ENCODE assay signal across 9 cellular contexts in the genomic region with DNA sequence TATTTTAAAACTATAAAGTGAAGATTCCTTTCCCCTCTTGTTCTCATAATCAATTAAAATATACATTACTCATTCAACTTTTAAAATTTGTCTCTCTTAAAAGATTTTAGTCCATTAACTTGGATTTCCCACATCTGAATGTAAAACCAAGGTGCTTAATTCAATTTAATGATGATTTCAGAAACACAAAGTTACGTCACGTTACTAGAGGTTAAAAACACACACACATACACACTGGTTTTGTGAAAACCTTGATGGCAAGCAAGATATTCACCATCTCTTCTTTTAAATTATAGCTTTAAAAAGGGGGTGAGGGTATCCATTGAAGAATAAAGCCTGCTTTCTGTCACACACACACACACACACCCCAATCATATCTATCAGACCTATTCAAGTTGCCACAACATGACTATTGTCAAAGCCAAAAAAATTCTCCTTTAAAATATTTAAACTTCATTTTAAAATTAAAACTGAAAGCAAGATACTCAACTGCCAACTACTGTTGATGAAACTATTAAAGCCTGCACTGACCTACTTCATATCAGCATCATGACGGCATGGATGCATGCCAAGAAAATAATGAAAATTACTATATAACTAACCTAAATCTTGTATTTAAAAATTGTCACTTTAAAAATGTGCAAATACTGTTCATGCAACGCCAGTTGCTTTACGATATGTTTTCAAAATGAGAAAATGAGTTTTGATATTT. TPM values are rescaled to one million over a fixed set of nuclear protein-coding genes. Genes with fewer than 3 reads are reported as not detected.
DNase-seq lines count a peak whose midpoint lies in the region; ATAC-seq and TF ChIP-seq lines count a peak whose summit lies in the region.
"Had no signal": no experiment of that assay in that cellular context is flagged by ENCODE, and none has a peak within 500 bp of the region (broad histone marks: within the 10 kb centered on the region; RNA-seq: fewer than 3 reads in every experiment).

No MANE protein-coding gene starts in this region.

- in situ Hi-C loops in Panc1 (cut with HindIII; ENCODE audit: low pct_unique_long_range_greater_than_20kb, low sequenced_read_pairs) = no loop called here

- H3K27me3 ChIP-seq in Panc1 (ENCODE audit: control insufficient read depth, insufficient read depth, low read length) = no peaks in the 10 kb centered on the region

- ATAC-seq in Panc1 = no peak
- no peak for ATAC-seq in HG02870 (IDR thresholded peaks at IDR 0.05; ENCODE audit: unreplicated experiment)

- H3K4me3 ChIP-seq in Panc1 (ENCODE audit: low read depth in 2 of 2, low read length in 2 of 2) (peak overlapping the region; percentile 58 to 87), skeletal muscle cell (ENCODE audit: low read depth, low read length) (peak overlapping the region; percentile 75)

- no peaks in the 10 kb centered on the region for H3K9me3 ChIP-seq in Panc1 (ENCODE audit: control insufficient read depth, insufficient read depth, low read depth, low read length)

- peaks cover 17% of the 10 kb centered on the region for H3K4me1 ChIP-seq in Panc1 (ENCODE audit: control insufficient read depth, insufficient read depth, low read length)

- DNase-seq in NCI-H446 treated with DMSO at 0.1 percent for 48 hours (lab: John Stamatoyannopoulos, UW) = peak; percentile 0
- DNase-seq in NCI-H446 (lab: John Stamatoyannopoulos, UW) = no peak
- DNase-seq in Panc1 (ENCODE audit: low read depth, low spot score) = no peak
- no peak for DNase-seq in epithelial cell of prostate (ENCODE audit: low read depth, low spot score)
- DNase-seq in skeletal muscle cell (ENCODE audit: low read depth) = no peak
- no peak for DNase-seq in HT-29 (ENCODE audit: low spot score)
- DNase-seq in NCI-H1694 (lab: John Stamatoyannopoulos, UW) = no peak
- DNase-seq: AML-193 had no signal

- peak overlapping the region; percentile 45 for H3K27ac ChIP-seq in Panc1 (ENCODE audit: low read length)
- peak overlapping the region; percentile 90 for H3K27ac ChIP-seq in epithelial cell of prostate

- H3K36me3 ChIP-seq in Panc1 (ENCODE audit: control insufficient read depth, insufficient read depth, low read length) = no peaks in the 10 kb centered on the region; the same call in 1 of the 2 replicates

- CTCF ChIA-PET in Panc1 (lab: Charles Lee) = no interaction called here

- POLR2A ChIA-PET in Panc1 (lab: Charles Lee) = no interaction called here

- no TSS peak for BruUV-seq in Panc1 (replicated peaks; lab: Mats Ljungman, UMichigan)

- intact Hi-C loops in Panc1 (cut with micrococcal nuclease; ENCODE audit: unreplicated experiment) = loop anchor here (10.0 kb wide), 2 partner anchors 137 to 247 kb away; a partner anchor contains a TSS

- TF ChIP-seq CTCF in Panc1 (IDR thresholded peaks at IDR 0.05) = no peak

RNA-seq across cellular contexts. Expression of a gene that starts 2.1 kb away (rescaled TPM):
- total RNA-seq in Panc1 (2021; ENCODE audit: unreplicated experiment) = 24.2 TPM
- polyA plus RNA-seq in Panc1 (2012; ENCODE audit: insufficient read length) = 8.5 TPM
- 3.2 and 3.5 TPM in 2 replicates for total RNA-seq in HT-29 (2014; rRNA removed; shearing (Covaris generic))
